14 cellular contexts compared by ENCODE assay signal in genomic region chr19:12797141-12797587, GRCh38. TPM values are rescaled to one million over a fixed set of nuclear protein-coding genes. Genes with fewer than 3 reads are reported as not detected.
DNase-seq lines count a peak whose midpoint lies in the region; ATAC-seq, FAIRE-seq and TF ChIP-seq lines count a peak whose summit lies in the region.
"Had no signal": no experiment of that assay in that cellular context is flagged by ENCODE, and none has a peak within 500 bp of the region (broad histone marks: within the 10 kb centered on the region; RNA-seq: fewer than 3 reads in every experiment).

No MANE protein-coding gene starts in this region.

- peaks cover 4% of the 10 kb centered on the region for H3K27me3 Mint-ChIP-seq in activated naive CD4-positive, alpha-beta T cell treated with anti-CD3 and anti-CD28 coated beads, Interleukin-2, amount 10 ng/mL, durations not matched to agents 7 days and 5 days
- H3K27me3 Mint-ChIP-seq: IgD-negative memory B cell had no signal

- peaks cover 29 to 64% of the 10 kb centered on the region in 2 experiments for H3K4me1 ChIP-seq in HCT116 (ENCODE audit: control insufficient read depth in 1 of 2, insufficient read depth in 2 of 2, low read length in 2 of 2)
- H3K4me1 ChIP-seq in K562 (replicated peaks in 1 of 2; ENCODE audit: control insufficient read depth in 2 of 2, insufficient read depth in 2 of 2, low read length in 2 of 2): peaks cover 29 to 64% of the 10 kb centered on the region in 2 experiments

- no peak overlapping the region for H3K4me3 Mint-ChIP-seq in activated naive CD4-positive, alpha-beta T cell treated with anti-CD3 and anti-CD28 coated beads, Interleukin-2, amount 10 ng/mL, durations not matched to agents 7 days and 5 days

- RAD21 ChIA-PET in HCT116 (lab: Charles Lee; ENCODE audit: low non-redundant PET in 1 of 2, low total read pairs in 2 of 2, uncharacterized antibody in 2 of 2, unreplicated experiment in 2 of 2): interaction anchor here (1.8 to 3.4 kb wide), 3 partner anchors 19 to 31 kb away, joined by 5 to 15 read pairs (median 12); no protein-coding TSS in a partner anchor

- TF ChIP-seq CTCF in HCT116 (IDR thresholded peaks at IDR 0.05 in 2 of 3, conservative IDR thresholded peaks at IDR 0.05 in 1 of 3; ENCODE audit: borderline replicate concordance in 1 of 3, insufficient read depth in 1 of 3, low read depth in 2 of 3, low read length in 2 of 3) (no peak), K562 (IDR thresholded peaks at IDR 0.05 in 2 of 3, conservative IDR thresholded peaks at IDR 0.05 in 1 of 3; ENCODE audit: insufficient read depth in 2 of 3, low read depth in 1 of 3, low read length in 3 of 3) (no peak)

- 88% methylated on average over 6 of the region's 6 CpGs for WGBS in K562 (ENCODE audit: insufficient coverage, low coverage, missing lambda C conversion rate)

- peak overlapping the region; percentile 70; the same call in 1 of the 2 replicates for H3K27ac ChIP-seq in HCT116 (ENCODE audit: low read depth, low read length)
- H3K27ac ChIP-seq in K562 (ENCODE audit: extremely low read depth, low read depth, low read length): 0 out of 3 replicates have a peak overlapping the region, but pooled peaks have one; percentile 15
- H3K27ac ChIP-seq in substantia nigra (ENCODE audit: low read depth, low read length, poor library complexity, severe bottlenecking): peak overlapping the region; percentile 40

- no peaks in the 10 kb centered on the region for H3K9me3 Mint-ChIP-seq in activated naive CD4-positive, alpha-beta T cell treated with anti-CD3 and anti-CD28 coated beads, Interleukin-2, amount 10 ng/mL, durations not matched to agents 7 days and 5 days

- peak overlapping the region; percentile 37 for H3K27ac Mint-ChIP-seq in activated naive CD4-positive, alpha-beta T cell treated with anti-CD3 and anti-CD28 coated beads, Interleukin-2, amount 10 ng/mL, durations not matched to agents 7 days and 5 days

- intact Hi-C loops in HCT116 (cut with micrococcal nuclease) (loop anchor here (2.0 kb wide), 1 partner anchor 120 kb away; no protein-coding TSS in a partner anchor), K562 (cut with micrococcal nuclease) (loop anchor here (10.0 kb wide), 1 partner anchor 232 kb away; no protein-coding TSS in a partner anchor)

- H3K79me2 ChIP-seq in HCT116 (ENCODE audit: insufficient read depth, low read length): peaks cover 36% of the 10 kb centered on the region
- H3K79me2 ChIP-seq in K562 (ENCODE audit: control insufficient read depth, insufficient read depth, low read length): peaks cover 47% of the 10 kb centered on the region

- no peak for FAIRE-seq in K562 (lab: Jason Lieb, UNC)
- FAIRE-seq: D721Med had no signal

- TF ChIP-seq EP300 in K562 (IDR thresholded peaks at IDR 0.05; ENCODE audit: low read length): no peak

- H3K27me3 ChIP-seq in HCT116 (ENCODE audit: insufficient read depth, low read length) (no peaks in the 10 kb centered on the region), K562 (ENCODE audit: control insufficient read depth in 2 of 2, insufficient read depth in 2 of 2, low read length in 2 of 2) (no peaks in the 10 kb centered on the region)
- H3K27me3 ChIP-seq: BLaER1 treated with 17β-estradiol and CSF1 and Interleukin-3, amounts not matched to agents 10 nM and 100 nM had no signal

- TF ChIP-seq RAD21 in HCT116 (IDR thresholded peaks at IDR 0.05; ENCODE audit: low read depth) (no peak), K562 (CRISPR knock-in tag; conservative IDR thresholded peaks at IDR 0.05 in 1 of 2, IDR thresholded peaks at IDR 0.05 in 1 of 2) (no peak)

- POLR2A ChIA-PET in HCT116 (lab: Charles Lee) (interaction anchor here (0.7 kb wide), 1 partner anchor 20 kb away, joined by 3 read pairs; no protein-coding TSS in a partner anchor), K562 (lab: Yijun Ruan, JAX) (interaction anchor here (0.7 to 1.8 kb wide), 3 partner anchors 19 to 76 kb away, joined by 3 to 14 read pairs (median 3); no protein-coding TSS in a partner anchor)

- H2AFZ ChIP-seq in HCT116 (ENCODE audit: low read depth, low read length, poor library complexity, severe bottlenecking): no peak overlapping the region
- no peak overlapping the region for H2AFZ ChIP-seq in K562 (ENCODE audit: low read depth, low read length)

- H3K9me3 ChIP-seq in HCT116 (ENCODE audit: control insufficient read depth in 1 of 2, insufficient read depth in 1 of 2, low read depth in 1 of 2, low read length in 2 of 2) (no peaks in the 10 kb centered on the region), K562 (replicated peaks; ENCODE audit: control insufficient read depth, insufficient read depth, low read depth, low read length) (no peaks in the 10 kb centered on the region)
- H3K9me3 ChIP-seq: BLaER1 treated with 17β-estradiol and CSF1 and Interleukin-3, amounts not matched to agents 10 nM and 100 nM had no signal

- H3K9me1 ChIP-seq in K562 (ENCODE audit: control insufficient read depth, insufficient read depth, low read length): no peaks in the 10 kb centered on the region

- no TSS peak for BruUV-seq in HCT116 (replicated peaks; lab: Mats Ljungman, UMichigan)
- no TSS peak for BruUV-seq in K562 (replicated peaks; lab: Mats Ljungman, UMichigan)

- H3K4me2 ChIP-seq in HCT116 (ENCODE audit: low read length): no peak overlapping the region
- H3K4me2 ChIP-seq in K562 (ENCODE audit: insufficient read depth, low read length): no peak overlapping the region

- in situ Hi-C loops in K562 (cut with MboI): loop anchor here (5.0 kb wide), 1 partner anchor 85 kb away; no protein-coding TSS in a partner anchor

- H3K4me3 ChIP-seq in HCT116 (replicated peaks in 1 of 2; ENCODE audit: low read depth in 1 of 2, low read length in 2 of 2) (no peak overlapping the region), K562 (no peak overlapping the region)

- H3K9ac ChIP-seq in HCT116 (ENCODE audit: low read length) (no peak overlapping the region), K562 (ENCODE audit: insufficient read depth in 1 of 2, low read depth in 2 of 2, low read length in 2 of 2) (peak overlapping the region in 1 of 2 experiments; percentile 75; a peak in 1 of 4 replicates)

- no peak for DNase-seq in activated naive CD4-positive, alpha-beta T cell treated with anti-CD3 and anti-CD28 coated beads, Interleukin-2, amount 10 ng/mL, durations not matched to agents 7 days and 5 days
- DNase-seq in activated naive CD4-positive, alpha-beta T cell treated with Interleukin-2 at 50 U/mL for 16 hours: no peak
- DNase-seq in HCT116 (ENCODE audit: low read depth, low spot score) (no peak), K562 (ENCODE audit: extremely low read depth in 1 of 4, low spot score in 3 of 4) (no peak), substantia nigra (lab: John Stamatoyannopoulos, UW) (no peak)
- DNase-seq: SIG-M5 had no signal

- peaks cover 19% of the 10 kb centered on the region for H3K36me3 Mint-ChIP-seq in activated naive CD4-positive, alpha-beta T cell treated with anti-CD3 and anti-CD28 coated beads, Interleukin-2, amount 10 ng/mL, durations not matched to agents 7 days and 5 days

- TF ChIP-seq POLR2A in HCT116 (IDR thresholded peaks at IDR 0.05; ENCODE audit: borderline replicate concordance, extremely low read depth, insufficient read depth, insufficient read length) (no peak), K562 (conservative IDR thresholded peaks at IDR 0.05) (no peak)

- H3K9me2 ChIP-seq in HCT116 (ENCODE audit: insufficient read depth): no peaks in the 10 kb centered on the region

- ATAC-seq in HCT116: no peak
- ATAC-seq in K562: no peak
- no peak for ATAC-seq in GM21381 (IDR thresholded peaks at IDR 0.05; ENCODE audit: unreplicated experiment)
- ATAC-seq in GM19455 (IDR thresholded peaks at IDR 0.05; ENCODE audit: unreplicated experiment): no peak

- H3K4me1 Mint-ChIP-seq in activated naive CD4-positive, alpha-beta T cell treated with anti-CD3 and anti-CD28 coated beads, Interleukin-2, amount 10 ng/mL, durations not matched to agents 7 days and 5 days: peaks cover 48% of the 10 kb centered on the region

- peaks cover 4 to 19% of the 10 kb centered on the region in 2 experiments; a peak in 3 of 4 replicates for H3K36me3 ChIP-seq in HCT116 (ENCODE audit: control insufficient read depth in 1 of 2, insufficient read depth in 2 of 2, low read length in 2 of 2)
- H3K36me3 ChIP-seq in K562 (ENCODE audit: control insufficient read depth, insufficient read depth, low read length): peaks cover 33% of the 10 kb centered on the region; the same call in 2 of the 3 replicates

- CTCF ChIA-PET in activated naive CD4-positive, alpha-beta T cell treated with anti-CD3 and anti-CD28 coated beads, Interleukin-2, amount 10 ng/mL, durations not matched to agents 7 days and 5 days (lab: Charles Lee): interaction anchor here (3.9 to 14.0 kb wide), 2 partner anchors 28 to 50 kb away, joined by 24 to 706 read pairs; partner anchors contain the start of gene HOOK2
- CTCF ChIA-PET in HCT116 (lab: Charles Lee) (interaction anchor here (1.2 to 6.4 kb wide), 3 partner anchors 32 to 50 kb away, joined by 3 to 123 read pairs (median 87); no protein-coding TSS in a partner anchor), K562 (lab: Yijun Ruan, JAX; ENCODE audit: low intra/inter-chr PET ratio) (interaction anchor here (0.7 to 2.6 kb wide), 5 partner anchors 21 to 80 kb away, joined by 5 to 30 read pairs (median 5); partner anchors contain the start of genes HOOK2 and TRIR)

- H4K20me1 ChIP-seq in HCT116 (ENCODE audit: insufficient read depth) (no peaks in the 10 kb centered on the region), K562 (replicated peaks; ENCODE audit: control insufficient read depth, insufficient read depth, low read length) (peaks cover 8% of the 10 kb centered on the region; the same call in 1 of the 2 replicates)

RNA-seq across cellular contexts. Expression of gene PRDX2, which starts 4.4 kb away (rescaled TPM):
- total RNA-seq in HCT116 (2021; ENCODE audit: unreplicated experiment) (387 TPM), K562 (2014; rRNA removed) (416 and 546 TPM in 2 replicates), K562 (2014; rRNA removed; fragmentation: Illumina TruSeq; extraction: Trizol) (152 and 249 TPM in 2 replicates), K562 (2015; rRNA removed; fragmentation: Illumina TruSeq; extraction: Trizol) (343 and 347 TPM in 2 replicates), K562 (2021) (415 and 416 TPM in 2 replicates)
- polyA plus RNA-seq in HCT116 (2012): 529 and 594 TPM in 2 replicates
- total RNA-seq in K562 (2011; cell fraction: chromatin; rRNA removed; ENCODE audit: low replicate concordance): 60.0 and 151 TPM in 2 replicates
- 145 and 159 TPM in 2 replicates for total RNA-seq in K562 (2011; cell fraction: nucleolus; rRNA removed)
- 97.9 and 99.4 TPM in 2 replicates for total RNA-seq in K562 (2011; cell fraction: nucleoplasm; rRNA removed)
- polyA plus RNA-seq in K562 (2011; rRNA removed) (206 and 256 TPM in 2 replicates), K562 (2014; fragmentation: Illumina TruSeq; extraction: Trizol) (650 and 698 TPM in 2 replicates), K562 (2014; fragmentation: Nextera tagmentation; extraction: Ambion mirVana) (1,000 to 10,000 TPM in 1 of 2 experiments, 100 to 1,000 TPM in 1; 938 to 1,183 TPM), K562 (2014; rRNA removed) (280 and 401 TPM in 2 replicates)
- 525 and 683 TPM in 2 replicates for polyA plus RNA-seq in K562 (2011; cell fraction: cytosol; rRNA removed)
- 194 and 225 TPM in 2 replicates for polyA plus RNA-seq in K562 (2011; cell fraction: nucleus; rRNA removed)
- polyA plus RNA-seq in K562 (2012): 497 and 514 TPM in 2 replicates
- polyA minus RNA-seq in K562 (2011; rRNA and poly(A)+ RNA removed): 113 and 153 TPM in 2 replicates
- 241 TPM in 2 replicates for polyA minus RNA-seq in K562 (2011; cell fraction: cytosol; rRNA and poly(A)+ RNA removed)
- 31.6 and 53.0 TPM in 2 replicates for polyA minus RNA-seq in K562 (2011; cell fraction: nucleus; rRNA and poly(A)+ RNA removed)

RNA-seq across cellular contexts. Expression of gene THSD8, which starts 4.7 kb away (rescaled TPM):
- total RNA-seq in HCT116 (2021; ENCODE audit: unreplicated experiment) (33.3 TPM), K562 (2014; rRNA removed) (0.37 TPM in 1 of 2 replicates, not detected in the other), K562 (2014; rRNA removed; fragmentation: Illumina TruSeq; extraction: Trizol) (16.2 and 27.6 TPM in 2 replicates), K562 (2015; rRNA removed; fragmentation: Illumina TruSeq; extraction: Trizol) (8.4 TPM in 1 of 2 replicates, not detected in the other), K562 (2021) (42.4 and 49.3 TPM in 2 replicates)
- polyA plus RNA-seq in HCT116 (2012): 22.1 and 29.4 TPM in 2 replicates
- not detected in 2 replicates for total RNA-seq in K562 (2011; cell fraction: chromatin; rRNA removed; ENCODE audit: low replicate concordance)
- not detected in 2 replicates for total RNA-seq in K562 (2011; cell fraction: nucleolus; rRNA removed)
- total RNA-seq in K562 (2011; cell fraction: nucleoplasm; rRNA removed): not detected in 2 replicates
- polyA plus RNA-seq in K562 (2011; rRNA removed) (11.9 and 13.4 TPM in 2 replicates), K562 (2014; fragmentation: Illumina TruSeq; extraction: Trizol) (3.5 and 28.6 TPM in 2 replicates), K562 (2014; fragmentation: Nextera tagmentation; extraction: Ambion mirVana) (10 to 100 TPM; 13.2 to 19.9 TPM), K562 (2014; rRNA removed) (not detected in 2 replicates)
- 4.1 TPM in 1 of 2 replicates, not detected in the other for polyA plus RNA-seq in K562 (2011; cell fraction: cytosol; rRNA removed)
- 3.7 and 3.9 TPM in 2 replicates for polyA plus RNA-seq in K562 (2011; cell fraction: nucleus; rRNA removed)
- 43.9 and 89.6 TPM in 2 replicates for polyA plus RNA-seq in K562 (2012)
- 10.0 and 14.0 TPM in 2 replicates for polyA minus RNA-seq in K562 (2011; rRNA and poly(A)+ RNA removed)
- not detected in 2 replicates for polyA minus RNA-seq in K562 (2011; cell fraction: cytosol; rRNA and poly(A)+ RNA removed)
- not detected in 2 replicates for polyA minus RNA-seq in K562 (2011; cell fraction: nucleus; rRNA and poly(A)+ RNA removed)
- total RNA-seq: H7, LHCN-M2, RPMI7951 had no signal

RNA-seq across cellular contexts. Expression of gene JUNB, which starts 5.9 kb away (rescaled TPM):
- 194 TPM for total RNA-seq in HCT116 (2021; ENCODE audit: unreplicated experiment)
- polyA plus RNA-seq in HCT116 (2012): 215 and 264 TPM in 2 replicates
- 8.5 and 33.0 TPM in 2 replicates for total RNA-seq in K562 (2011; cell fraction: chromatin; rRNA removed; ENCODE audit: low replicate concordance)
- 64.4 and 66.6 TPM in 2 replicates for total RNA-seq in K562 (2011; cell fraction: nucleolus; rRNA removed)
- 24.6 and 29.1 TPM in 2 replicates for total RNA-seq in K562 (2011; cell fraction: nucleoplasm; rRNA removed)
- total RNA-seq in K562 (2014; rRNA removed): 74.7 and 94.7 TPM in 2 replicates
- 1.7 and 1.9 TPM in 2 replicates for total RNA-seq in K562 (2014; rRNA removed; fragmentation: Illumina TruSeq; extraction: Trizol)
- 13.1 and 15.6 TPM in 2 replicates for total RNA-seq in K562 (2015; rRNA removed; fragmentation: Illumina TruSeq; extraction: Trizol)
- 61.7 and 73.9 TPM in 2 replicates for total RNA-seq in K562 (2021)
- 15.9 and 19.8 TPM in 2 replicates for polyA plus RNA-seq in K562 (2011; rRNA removed)
- polyA plus RNA-seq in K562 (2011; cell fraction: cytosol; rRNA removed): 26.0 and 124 TPM in 2 replicates
- polyA plus RNA-seq in K562 (2011; cell fraction: nucleus; rRNA removed): 37.6 and 107 TPM in 2 replicates
- 33.9 and 59.6 TPM in 2 replicates for polyA plus RNA-seq in K562 (2012)
- polyA plus RNA-seq in K562 (2014; fragmentation: Illumina TruSeq; extraction: Trizol): 4.4 and 19.9 TPM in 2 replicates
- under 1 TPM; 0.23 to 0.56 TPM for polyA plus RNA-seq in K562 (2014; fragmentation: Nextera tagmentation; extraction: Ambion mirVana)
- 88.1 and 89.6 TPM in 2 replicates for polyA plus RNA-seq in K562 (2014; rRNA removed)
- polyA minus RNA-seq in K562 (2011; rRNA and poly(A)+ RNA removed): 2.7 and 3.9 TPM in 2 replicates
- polyA minus RNA-seq in K562 (2011; cell fraction: cytosol; rRNA and poly(A)+ RNA removed): 23.1 and 26.1 TPM in 2 replicates
- polyA minus RNA-seq in K562 (2011; cell fraction: nucleus; rRNA and poly(A)+ RNA removed): 31.7 and 39.2 TPM in 2 replicates

RNA-seq across cellular contexts. Expression of gene RNASEH2A, which starts 9.2 kb away (rescaled TPM):
- 54.5 TPM for total RNA-seq in HCT116 (2021; ENCODE audit: unreplicated experiment)
- 71.2 and 79.4 TPM in 2 replicates for polyA plus RNA-seq in HCT116 (2012)
- total RNA-seq in K562 (2011; cell fraction: chromatin; rRNA removed; ENCODE audit: low replicate concordance): 24.8 and 63.1 TPM in 2 replicates
- total RNA-seq in K562 (2011; cell fraction: nucleolus; rRNA removed): 48.6 and 51.0 TPM in 2 replicates
- total RNA-seq in K562 (2011; cell fraction: nucleoplasm; rRNA removed): 42.1 and 45.2 TPM in 2 replicates
- total RNA-seq in K562 (2014; rRNA removed): 62.7 and 80.8 TPM in 2 replicates
- total RNA-seq in K562 (2014; rRNA removed; fragmentation: Illumina TruSeq; extraction: Trizol): 36.7 TPM in 2 replicates
- total RNA-seq in K562 (2015; rRNA removed; fragmentation: Illumina TruSeq; extraction: Trizol): 60.2 and 61.7 TPM in 2 replicates
- 53.9 and 64.1 TPM in 2 replicates for total RNA-seq in K562 (2021)
- 60.7 and 62.8 TPM in 2 replicates for polyA plus RNA-seq in K562 (2011; rRNA removed)
- polyA plus RNA-seq in K562 (2011; cell fraction: cytosol; rRNA removed): 109 and 127 TPM in 2 replicates
- polyA plus RNA-seq in K562 (2011; cell fraction: nucleus; rRNA removed): 59.9 and 78.3 TPM in 2 replicates
- 43.0 and 67.1 TPM in 2 replicates for polyA plus RNA-seq in K562 (2012)
- polyA plus RNA-seq in K562 (2014; fragmentation: Illumina TruSeq; extraction: Trizol): 46.9 and 74.6 TPM in 2 replicates
- polyA plus RNA-seq in K562 (2014; fragmentation: Nextera tagmentation; extraction: Ambion mirVana): 10 to 100 TPM; 22.3 to 34.6 TPM
- polyA plus RNA-seq in K562 (2014; rRNA removed): 78.0 and 107 TPM in 2 replicates
- 62.8 and 83.0 TPM in 2 replicates for polyA minus RNA-seq in K562 (2011; rRNA and poly(A)+ RNA removed)
- polyA minus RNA-seq in K562 (2011; cell fraction: cytosol; rRNA and poly(A)+ RNA removed): 47.4 and 60.5 TPM in 2 replicates
- polyA minus RNA-seq in K562 (2011; cell fraction: nucleus; rRNA and poly(A)+ RNA removed): 17.8 and 23.9 TPM in 2 replicates

RNA-seq across cellular contexts. Expression of gene HOOK2, which starts 21.8 kb away (rescaled TPM):
- 96.3 TPM for total RNA-seq in HCT116 (2021; ENCODE audit: unreplicated experiment)
- polyA plus RNA-seq in HCT116 (2012): 89.0 and 96.2 TPM in 2 replicates
- total RNA-seq in K562 (2011; cell fraction: chromatin; rRNA removed; ENCODE audit: low replicate concordance): 72.7 and 90.1 TPM in 2 replicates
- total RNA-seq in K562 (2011; cell fraction: nucleolus; rRNA removed): 32.6 and 41.0 TPM in 2 replicates
- 39.9 and 41.2 TPM in 2 replicates for total RNA-seq in K562 (2011; cell fraction: nucleoplasm; rRNA removed)
- 15.0 and 15.2 TPM in 2 replicates for total RNA-seq in K562 (2014; rRNA removed)
- 6.3 and 8.8 TPM in 2 replicates for total RNA-seq in K562 (2014; rRNA removed; fragmentation: Illumina TruSeq; extraction: Trizol)
- total RNA-seq in K562 (2015; rRNA removed; fragmentation: Illumina TruSeq; extraction: Trizol): 6.6 and 8.7 TPM in 2 replicates
- total RNA-seq in K562 (2021): 13.1 and 17.0 TPM in 2 replicates
- polyA plus RNA-seq in K562 (2011; rRNA removed): 9.9 and 15.3 TPM in 2 replicates
- 7.1 and 8.6 TPM in 2 replicates for polyA plus RNA-seq in K562 (2011; cell fraction: cytosol; rRNA removed)
- polyA plus RNA-seq in K562 (2011; cell fraction: nucleus; rRNA removed): 62.2 and 67.4 TPM in 2 replicates
- 14.8 and 27.9 TPM in 2 replicates for polyA plus RNA-seq in K562 (2012)
- 12.9 and 14.1 TPM in 2 replicates for polyA plus RNA-seq in K562 (2014; fragmentation: Illumina TruSeq; extraction: Trizol)
- polyA plus RNA-seq in K562 (2014; fragmentation: Nextera tagmentation; extraction: Ambion mirVana): 1 to 10 TPM; 1.3 to 1.5 TPM
- polyA plus RNA-seq in K562 (2014; rRNA removed): 16.1 and 17.2 TPM in 2 replicates
- polyA minus RNA-seq in K562 (2011; rRNA and poly(A)+ RNA removed): 8.0 and 8.6 TPM in 2 replicates
- 1.9 and 3.3 TPM in 2 replicates for polyA minus RNA-seq in K562 (2011; cell fraction: cytosol; rRNA and poly(A)+ RNA removed)
- 16.7 and 17.0 TPM in 2 replicates for polyA minus RNA-seq in K562 (2011; cell fraction: nucleus; rRNA and poly(A)+ RNA removed)

Comparison
In these comparisons a context has a peak if more than half of its experiments do, and no peak if none do; other contexts are left out.
1. H3K27ac ChIP-seq: peak in every context shown above with its lines; median percentile 70 in HCT116; 40 in substantia nigra; 15 in K562.